19 cellular contexts compared by ENCODE assay signal in genomic region chr6:86152546-86152945, GRCh38.
"Had no signal": no experiment of that assay in that cellular context is flagged by ENCODE, and none has a peak within 500 bp of the region (broad histone marks: within the 10 kb centered on the region; RNA-seq: fewer than 3 reads in every experiment).

No MANE protein-coding gene starts in this region.

- H3K9me3 ChIP-seq: esophagus muscularis mucosa, gastrocnemius medialis, neutrophil, suprapubic skin, tibial artery, upper lobe of right lung had no signal

- ATAC-seq: effector memory CD8-positive, alpha-beta T cell; gastrocnemius medialis; left colon; mucosa of descending colon; naive thymus-derived CD8-positive, alpha-beta T cell; sciatic nerve; stimulated activated naive CD8-positive, alpha-beta T cell treated with anti-CD3 and anti-CD28 coated beads, Interleukin-15, Interleukin-2, amounts not matched to agents 100 U/mL and 50 U/mL, for 24 hours; upper lobe of right lung had no signal

- H3K4me3 ChIP-seq: esophagus muscularis mucosa, gastrocnemius medialis, mucosa of descending colon, skin epidermis, suprapubic skin, tibial artery, upper lobe of right lung had no signal

- H3K36me3 Mint-ChIP-seq: naive thymus-derived CD8-positive, alpha-beta T cell had no signal

- H3K4me1 Mint-ChIP-seq: naive thymus-derived CD8-positive, alpha-beta T cell had no signal

- H3K4me1 ChIP-seq: gastrocnemius medialis, suprapubic skin, upper lobe of right lung had no signal

- H3K4me3 Mint-ChIP-seq: dendritic cell treated with granulocyte-macrophage colony-stimulating factor and Interleukin-4, amounts not matched to agents 40 ng/mL and 50 ng/mL, for 4 days; effector memory CD8-positive, alpha-beta T cell; naive thymus-derived CD8-positive, alpha-beta T cell had no signal

- H3K27ac ChIP-seq: epithelial cell of prostate, esophagus muscularis mucosa, gastrocnemius medialis, neutrophil, skin epidermis, suprapubic skin, tibial artery, upper lobe of right lung had no signal

- H3K36me3 ChIP-seq: esophagus muscularis mucosa, gastrocnemius medialis, neutrophil, suprapubic skin, tibial artery, upper lobe of right lung had no signal

- FAIRE-seq: colon had no signal

- H3K27me3 Mint-ChIP-seq: dendritic cell treated with granulocyte-macrophage colony-stimulating factor and Interleukin-4, amounts not matched to agents 40 ng/mL and 50 ng/mL, for 4 days; effector memory CD8-positive, alpha-beta T cell had no signal

- H3K27ac Mint-ChIP-seq: dendritic cell treated with granulocyte-macrophage colony-stimulating factor and Interleukin-4, amounts not matched to agents 40 ng/mL and 50 ng/mL, for 4 days; effector memory CD8-positive, alpha-beta T cell; naive thymus-derived CD8-positive, alpha-beta T cell had no signal

- DNase-seq: cerebellar nuclear complex; effector memory CD8-positive, alpha-beta T cell; gastrocnemius medialis; left colon; mammary epithelial cell; mucosa of descending colon; naive thymus-derived CD8-positive, alpha-beta T cell; stimulated activated CD4-positive, alpha-beta T cell treated with anti-CD3 and anti-CD28 coated beads, Interleukin-2, amount 100 ng/mL, for 48 hours; stimulated activated naive CD8-positive, alpha-beta T cell treated with anti-CD3 and anti-CD28 coated beads, Interleukin-15, Interleukin-2, amounts not matched to agents 100 U/mL and 50 U/mL, for 24 hours; tibial artery; upper lobe of right lung had no signal

- H3K27me3 ChIP-seq: esophagus muscularis mucosa, gastrocnemius medialis, neutrophil, suprapubic skin, tibial artery, upper lobe of right lung had no signal
